Comparison of ENCODE assay signal across 34 cellular contexts in the genomic region with DNA sequence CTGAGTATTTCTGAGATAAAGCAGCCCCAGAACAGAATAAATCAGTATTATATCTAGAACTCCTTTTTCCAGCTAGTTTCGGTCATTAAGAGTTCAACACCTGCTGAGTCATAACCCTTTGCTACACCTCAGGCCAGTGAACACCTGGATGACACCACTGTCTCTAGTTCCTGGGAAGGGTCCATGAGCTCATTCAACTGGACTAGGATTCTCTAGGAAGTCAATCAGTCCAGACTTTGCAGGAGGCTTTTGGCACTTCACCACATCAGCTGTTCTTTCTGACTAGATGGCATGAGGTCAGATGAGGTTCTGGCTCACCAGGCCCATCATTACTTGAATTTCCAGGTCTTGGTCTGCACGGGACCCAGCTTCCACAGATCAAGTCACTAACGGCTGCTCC. TPM values are rescaled to one million over a fixed set of nuclear protein-coding genes. Genes with fewer than 3 reads are reported as not detected.
"Had no signal": no experiment of that assay in that cellular context is flagged by ENCODE, and none has a peak within 500 bp of the region (broad histone marks: within the 10 kb centered on the region; RNA-seq: fewer than 3 reads in every experiment).

No MANE protein-coding gene starts in this region.

- H3K9me3 ChIP-seq: body of pancreas, SJCRH30 had no signal

- H3K4me3 ChIP-seq: body of pancreas, K562, PC-9, SJCRH30, SK-N-MC had no signal

- H3K27ac Mint-ChIP-seq: activated CD4-positive, alpha-beta T cell treated with anti-CD3 and anti-CD28 coated beads for 36 hours; activated CD4-positive, alpha-beta T cell treated with anti-CD3 and anti-CD28 coated beads, Interleukin-2, amount 10 ng/mL, durations not matched to agents 7 days and 5 days; activated CD8-positive, alpha-beta T cell treated with anti-CD3 and anti-CD28 coated beads, Interleukin-2, amount 10 ng/mL, durations not matched to agents 7 days and 5 days; activated naive CD4-positive, alpha-beta T cell treated with anti-CD3 and anti-CD28 coated beads, Interleukin-2, amount 50 U/mL, for 24 hours; activated naive CD8-positive, alpha-beta T cell treated with anti-CD3 and anti-CD28 coated beads, Interleukin-2, amount 10 ng/mL, durations not matched to agents 7 days and 5 days; activated T-cell treated with anti-CD3 and anti-CD28 coated beads, Interleukin-2, amount 50 U/mL, for 24 hours; activated T-helper 2 cell treated with anti-CD3 and anti-CD28 coated beads, Interferon-gamma antibody, Interleukin-2, Interleukin-4, amounts not matched to agents 10 μg/mL and 5 μg/mL and 100 μg/mL, durations not matched to agents 14 hours and 24 hours and 36 hours; WTC11 had no signal

- DNase-seq: activated CD4-positive, alpha-beta T cell treated with anti-CD3 and anti-CD28 coated beads for 36 hours; activated CD4-positive, alpha-beta T cell treated with anti-CD3 and anti-CD28 coated beads, Interleukin-2, amount 10 ng/mL, durations not matched to agents 7 days and 5 days; activated CD4-positive, alpha-beta T cell treated with anti-CD3 and anti-CD28 coated beads, Interleukin-2, amount 50 U/mL, for 48 hours; activated CD8-positive, alpha-beta T cell treated with anti-CD3 and anti-CD28 coated beads, Interleukin-2, amount 10 ng/mL, durations not matched to agents 7 days and 5 days; activated gamma-delta T cell; activated naive CD4-positive, alpha-beta T cell treated with Interleukin-2 at 50 U/mL for 16 hours; activated naive CD8-positive, alpha-beta T cell treated with anti-CD3 and anti-CD28 coated beads, Interleukin-2, amount 10 ng/mL, durations not matched to agents 7 days and 5 days; activated T-cell treated with anti-CD3 and anti-CD28 coated beads, Interleukin-2, amount 50 U/mL, for 24 hours; amygdala; body of pancreas; caudate nucleus; NCI-H1105 treated with DMSO at 0.1 percent for 48 hours; NCI-H1436; NCI-H1694; NCI-H1930; NCI-H2081 treated with DMSO at 0.1 percent for 48 hours; NCI-H345; NCI-H524 treated with DMSO at 0.1 percent for 48 hours; PC-9; SHP77; SJCRH30; T1000 had no signal

- H3K36me3 ChIP-seq: SJCRH30 had no signal

- H3K27me3 ChIP-seq: body of pancreas, SJCRH30 had no signal

- ATAC-seq: activated CD4-positive, alpha-beta T cell treated with anti-CD3 and anti-CD28 coated beads for 36 hours; activated CD4-positive, CD25-positive, alpha-beta regulatory T cell treated with anti-CD3 and anti-CD28 coated beads, Interleukin-2, amount 50 U/mL, for 24 hours; activated CD8-positive, alpha-beta T cell treated with anti-CD3 and anti-CD28 coated beads, Interleukin-2, amount 10 ng/mL, durations not matched to agents 7 days and 5 days; body of pancreas; K562; WTC11 had no signal

- H3K4me3 Mint-ChIP-seq: activated CD4-positive, alpha-beta T cell treated with anti-CD3 and anti-CD28 coated beads for 36 hours; activated CD4-positive, alpha-beta T cell treated with anti-CD3 and anti-CD28 coated beads, Interleukin-2, amount 10 ng/mL, durations not matched to agents 7 days and 5 days; activated CD8-positive, alpha-beta T cell treated with anti-CD3 and anti-CD28 coated beads, Interleukin-2, amount 10 ng/mL, durations not matched to agents 7 days and 5 days; activated naive CD4-positive, alpha-beta T cell treated with anti-CD3 and anti-CD28 coated beads, Interleukin-2, amount 50 U/mL, for 24 hours; activated naive CD8-positive, alpha-beta T cell treated with anti-CD3 and anti-CD28 coated beads, Interleukin-2, amount 10 ng/mL, durations not matched to agents 7 days and 5 days; activated T-cell treated with anti-CD3 and anti-CD28 coated beads, Interleukin-2, amount 50 U/mL, for 24 hours; WTC11 had no signal

- H2AFZ ChIP-seq: PC-9 had no signal

- H3K4me1 ChIP-seq: body of pancreas, SJCRH30 had no signal

- H3K9me3 Mint-ChIP-seq: activated CD4-positive, alpha-beta T cell treated with anti-CD3 and anti-CD28 coated beads, Interleukin-2, amount 10 ng/mL, durations not matched to agents 7 days and 5 days had no signal

- H3K27me3 Mint-ChIP-seq: activated CD4-positive, alpha-beta T cell treated with anti-CD3 and anti-CD28 coated beads for 36 hours; activated CD4-positive, alpha-beta T cell treated with anti-CD3 and anti-CD28 coated beads, Interleukin-2, amount 10 ng/mL, durations not matched to agents 7 days and 5 days; activated naive CD4-positive, alpha-beta T cell treated with anti-CD3 and anti-CD28 coated beads, Interleukin-2, amount 50 U/mL, for 24 hours; activated naive CD8-positive, alpha-beta T cell treated with anti-CD3 and anti-CD28 coated beads, Interleukin-2, amount 10 ng/mL, durations not matched to agents 7 days and 5 days; activated T-cell treated with anti-CD3 and anti-CD28 coated beads, Interleukin-2, amount 50 U/mL, for 24 hours had no signal

- H3K36me3 Mint-ChIP-seq: activated naive CD4-positive, alpha-beta T cell treated with anti-CD3 and anti-CD28 coated beads, Interleukin-2, amount 50 U/mL, for 24 hours; activated naive CD8-positive, alpha-beta T cell treated with anti-CD3 and anti-CD28 coated beads, Interleukin-2, amount 10 ng/mL, durations not matched to agents 7 days and 5 days had no signal

- H3K27ac ChIP-seq: body of pancreas, PC-9, SJCRH30, SK-N-MC had no signal

- H3K4me1 Mint-ChIP-seq: activated CD4-positive, alpha-beta T cell treated with anti-CD3 and anti-CD28 coated beads for 36 hours; activated CD4-positive, alpha-beta T cell treated with anti-CD3 and anti-CD28 coated beads, Interleukin-2, amount 10 ng/mL, durations not matched to agents 7 days and 5 days; activated naive CD4-positive, alpha-beta T cell treated with anti-CD3 and anti-CD28 coated beads, Interleukin-2, amount 50 U/mL, for 24 hours; activated naive CD8-positive, alpha-beta T cell treated with anti-CD3 and anti-CD28 coated beads, Interleukin-2, amount 10 ng/mL, durations not matched to agents 7 days and 5 days; WTC11 had no signal

- H3K4me2 ChIP-seq: PC-9 had no signal

RNA-seq across cellular contexts. Expression of a gene that starts 11.7 kb away (rescaled TPM):
- total RNA-seq: activated CD4-positive, alpha-beta T cell treated with anti-CD3 and anti-CD28 coated beads for 36 hours; activated CD4-positive, alpha-beta T cell treated with anti-CD3 and anti-CD28 coated beads, Interleukin-2, amount 10 ng/mL, durations not matched to agents 7 days and 5 days; activated CD8-positive, alpha-beta T cell treated with anti-CD3 and anti-CD28 coated beads, Interleukin-2, amount 10 ng/mL, durations not matched to agents 7 days and 5 days; activated naive CD8-positive, alpha-beta T cell treated with anti-CD3 and anti-CD28 coated beads, Interleukin-2, amount 10 ng/mL, durations not matched to agents 7 days and 5 days; activated T-helper 2 cell treated with anti-CD3 and anti-CD28 coated beads, Interferon-gamma antibody, Interleukin-2, Interleukin-4, amounts not matched to agents 10 μg/mL and 5 μg/mL and 100 μg/mL, durations not matched to agents 14 hours and 24 hours and 36 hours; astrocyte; body of pancreas; bronchial epithelial cell; K562; M059J; NCI-H460; PC-9; SJCRH30; T-helper 1 cell treated with Interleukin-12 subunit alpha and Interleukin-12 subunit beta and Interleukin-4 antibody, amounts not matched to agents 30 ng/mL and 1 ng/mL, for 36 hours; T-helper 2 cell treated with Interferon-gamma antibody and Interleukin-4, amounts not matched to agents 100 ng/mL and 5 ng/mL, for 36 hours; WTC11 had no signal
- polyA plus RNA-seq: K562 had no signal
